In the genomic region with DNA sequence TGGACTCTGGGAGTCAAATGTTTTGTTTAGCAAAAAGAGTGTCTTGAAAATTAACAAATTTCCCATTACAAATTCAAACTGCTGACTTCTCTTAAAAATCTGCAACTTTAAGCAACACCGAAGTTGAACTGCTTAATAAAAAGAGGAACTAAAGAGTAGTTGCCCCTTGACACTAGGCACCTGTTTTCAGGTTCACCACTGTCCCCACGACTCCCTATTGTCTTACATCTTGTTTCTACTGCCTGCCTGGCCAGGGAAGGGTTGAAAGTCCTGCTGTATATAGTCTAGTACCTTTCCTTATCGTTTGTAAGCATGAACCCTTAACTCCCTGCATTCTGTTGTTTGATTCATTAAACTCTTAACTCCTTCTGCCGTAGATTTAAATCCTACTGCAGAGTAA, we compare ENCODE assay signal across 21 cellular contexts.
"Had no signal": no experiment of that assay in that cellular context is flagged by ENCODE, and none has a peak within 500 bp of the region (broad histone marks: within the 10 kb centered on the region; RNA-seq: fewer than 3 reads in every experiment).

No MANE protein-coding gene starts in this region.

- H3K27me3 Mint-ChIP-seq: activated CD4-positive, alpha-beta T cell treated with anti-CD3 and anti-CD28 coated beads for 36 hours; activated naive CD8-positive, alpha-beta T cell had no signal

- H3K9me3 ChIP-seq: esophagus muscularis mucosa, left lung, lower lobe of right lung, spleen, testis, transverse colon had no signal

- H3K4me1 ChIP-seq: lower lobe of right lung, testis had no signal

- H3K4me1 Mint-ChIP-seq: activated CD4-positive, alpha-beta T cell treated with anti-CD3 and anti-CD28 coated beads for 36 hours; natural killer cell had no signal

- H3K27ac Mint-ChIP-seq: activated CD4-positive, alpha-beta T cell treated with anti-CD3 and anti-CD28 coated beads for 36 hours; activated naive CD8-positive, alpha-beta T cell; natural killer cell had no signal

- H3K27ac ChIP-seq: esophagus muscularis mucosa, left lung, lower lobe of right lung, spleen, testis, transverse colon had no signal

- H3K36me3 ChIP-seq: esophagus muscularis mucosa, left lung, lower lobe of right lung, spleen, transverse colon had no signal

- H3K9me3 Mint-ChIP-seq: natural killer cell had no signal

- H3K4me3 Mint-ChIP-seq: activated CD4-positive, alpha-beta T cell treated with anti-CD3 and anti-CD28 coated beads for 36 hours; activated naive CD8-positive, alpha-beta T cell; natural killer cell had no signal

- H3K27me3 ChIP-seq: esophagus muscularis mucosa, left lung, spleen, testis, transverse colon had no signal

- H3K36me3 Mint-ChIP-seq: natural killer cell had no signal

- ATAC-seq: activated CD4-positive, alpha-beta T cell treated with anti-CD3 and anti-CD28 coated beads for 36 hours; left lung; lower lobe of right lung; natural killer cell; right cardiac atrium; stimulated activated naive CD8-positive, alpha-beta T cell treated with anti-CD3 and anti-CD28 coated beads, Interleukin-15, Interleukin-2, amounts not matched to agents 100 U/mL and 50 U/mL, for 24 hours had no signal

- DNase-seq: activated CD4-positive, alpha-beta T cell treated with anti-CD3 and anti-CD28 coated beads for 36 hours; activated CD4-positive, CD25-positive, alpha-beta regulatory T cell; activated effector memory CD4-positive, alpha-beta T cell treated with Interleukin-2 at 50 U/mL for 16 hours; activated naive CD4-positive, alpha-beta T cell treated with Interleukin-2 at 50 U/mL for 16 hours; activated T-cell treated with anti-CD3 and anti-CD28 coated beads for 4 hours; anterior cingulate cortex; dermis blood vessel endothelial cell; effector CD4-positive, alpha-beta T cell; foreskin melanocyte; left lung; lower lobe of right lung; mesendoderm; natural killer cell; posterior cingulate gyrus; right cardiac atrium; stimulated activated naive CD8-positive, alpha-beta T cell treated with anti-CD3 and anti-CD28 coated beads, Interleukin-15, Interleukin-2, amounts not matched to agents 100 U/mL and 50 U/mL, for 24 hours; testis; transverse colon had no signal

- H3K4me3 ChIP-seq: esophagus muscularis mucosa, left lung, lower lobe of right lung, spleen, testis, transverse colon had no signal
